Comparison of ENCODE assay signal across 15 cellular contexts in genomic region chr2:186569906-186570305, GRCh38. TPM values are rescaled to one million over a fixed set of nuclear protein-coding genes. Genes with fewer than 3 reads are reported as not detected.
DNase-seq lines count a peak whose midpoint lies in the region; ATAC-seq and TF ChIP-seq lines count a peak whose summit lies in the region.
"Had no signal": no experiment of that assay in that cellular context is flagged by ENCODE, and none has a peak within 500 bp of the region (broad histone marks: within the 10 kb centered on the region; RNA-seq: fewer than 3 reads in every experiment).

No MANE protein-coding gene starts in this region.

- H3K36me3 Mint-ChIP-seq in T-helper 2 cell treated with Interferon-gamma antibody and Interleukin-4, amounts not matched to agents 5 μg/mL and 100 μg/mL, for 36 hours (ENCODE audit: low read depth) = no peaks in the 10 kb centered on the region
- H3K36me3 Mint-ChIP-seq: activated naive CD4-positive, alpha-beta T cell treated with anti-CD3 and anti-CD28 coated beads, Interleukin-2, amount 10 ng/mL, durations not matched to agents 7 days and 5 days had no signal

- ATAC-seq in Right ventricle myocardium superior (ENCODE audit: poor library complexity) = no peak
- ATAC-seq in HG03175 (IDR thresholded peaks at IDR 0.05; ENCODE audit: unreplicated experiment) = no peak

- intact Hi-C loops in Right ventricle myocardium superior (cut with DNase I) = no loop called here

- peaks cover under 1% of the 10 kb centered on the region for H3K4me1 ChIP-seq in cardiac muscle cell (ENCODE audit: low read depth)
- peaks cover 44% of the 10 kb centered on the region for H3K4me1 ChIP-seq in SJSA1 (replicated peaks)
- H3K4me1 ChIP-seq in right atrium auricular region = no peaks in the 10 kb centered on the region

- H3K27me3 ChIP-seq in cardiac muscle cell (no peaks in the 10 kb centered on the region), SJSA1 (replicated peaks) (no peaks in the 10 kb centered on the region), right atrium auricular region (no peaks in the 10 kb centered on the region)
- H3K27me3 ChIP-seq: esophagus squamous epithelium had no signal

- no peak overlapping the region for H3K27ac Mint-ChIP-seq in T-helper 2 cell treated with Interferon-gamma antibody and Interleukin-4, amounts not matched to agents 5 μg/mL and 100 μg/mL, for 36 hours
- H3K27ac Mint-ChIP-seq: activated naive CD4-positive, alpha-beta T cell treated with anti-CD3 and anti-CD28 coated beads, Interleukin-2, amount 10 ng/mL, durations not matched to agents 7 days and 5 days had no signal

- H3K27me3 Mint-ChIP-seq in T-helper 2 cell treated with Interferon-gamma antibody and Interleukin-4, amounts not matched to agents 5 μg/mL and 100 μg/mL, for 36 hours (ENCODE audit: low read depth) = peaks cover 8% of the 10 kb centered on the region

- H3K4me1 Mint-ChIP-seq in T-helper 2 cell treated with Interferon-gamma antibody and Interleukin-4, amounts not matched to agents 5 μg/mL and 100 μg/mL, for 36 hours (ENCODE audit: low read depth) = no peaks in the 10 kb centered on the region
- H3K4me1 Mint-ChIP-seq: activated naive CD4-positive, alpha-beta T cell treated with anti-CD3 and anti-CD28 coated beads, Interleukin-2, amount 10 ng/mL, durations not matched to agents 7 days and 5 days had no signal

- H3K4me3 Mint-ChIP-seq in T-helper 2 cell treated with Interferon-gamma antibody and Interleukin-4, amounts not matched to agents 5 μg/mL and 100 μg/mL, for 36 hours = no peak overlapping the region
- H3K4me3 Mint-ChIP-seq: activated naive CD4-positive, alpha-beta T cell treated with anti-CD3 and anti-CD28 coated beads, Interleukin-2, amount 10 ng/mL, durations not matched to agents 7 days and 5 days had no signal

- no peak for TF ChIP-seq CTCF in cardiac muscle cell (IDR thresholded peaks at IDR 0.05; ENCODE audit: low read depth, low read length)
- TF ChIP-seq CTCF in right atrium auricular region (IDR thresholded peaks at IDR 0.05) = no peak

- H3K36me3 ChIP-seq in cardiac muscle cell = no peaks in the 10 kb centered on the region
- H3K36me3 ChIP-seq in SJSA1 = no peaks in the 10 kb centered on the region
- no peaks in the 10 kb centered on the region for H3K36me3 ChIP-seq in right atrium auricular region
- H3K36me3 ChIP-seq: esophagus squamous epithelium had no signal

- H3K27ac ChIP-seq in cardiac muscle cell = peak overlapping the region; percentile 14
- peak overlapping the region; percentile 68 for H3K27ac ChIP-seq in SJSA1
- no peak overlapping the region for H3K27ac ChIP-seq in right atrium auricular region
- H3K27ac ChIP-seq: esophagus squamous epithelium had no signal

- DNase-seq in cardiac muscle cell (ENCODE audit: low read depth in 1 of 2, low spot score in 1 of 2) = no peak
- DNase-seq in Right ventricle myocardium superior = no peak
- DNase-seq in SJSA1 (ENCODE audit: low read depth in 1 of 2, low spot score in 2 of 2) = peak in 1 of 2 experiments; percentile 83
- DNase-seq in kidney glomerular epithelial cell (lab: John Stamatoyannopoulos, UW) = peak; percentile 85
- DNase-seq in activated effector memory CD4-positive, alpha-beta T cell treated with Interleukin-2 at 50 U/mL for 16 hours = no peak
- no peak for DNase-seq in T-helper 2 cell treated with Interferon-gamma antibody and Interleukin-4, amounts not matched to agents 5 μg/mL and 100 μg/mL, for 36 hours (ENCODE audit: low spot score)
- DNase-seq in right atrium auricular region (ENCODE audit: low spot score) = no peak
- DNase-seq: activated naive CD4-positive, alpha-beta T cell treated with anti-CD3 and anti-CD28 coated beads, Interleukin-2, amount 10 ng/mL, durations not matched to agents 7 days and 5 days; cerebellar nuclear complex; esophagus squamous epithelium; hypothalamus; midbrain; SIG-M5; stimulated activated CD4-positive, alpha-beta T cell treated with anti-CD3 and anti-CD28 coated beads, Interleukin-1b, Interleukin-23, amount 100 ng/mL, for 48 hours had no signal

- no peaks in the 10 kb centered on the region for H3K9me3 Mint-ChIP-seq in T-helper 2 cell treated with Interferon-gamma antibody and Interleukin-4, amounts not matched to agents 5 μg/mL and 100 μg/mL, for 36 hours
- H3K9me3 Mint-ChIP-seq: activated naive CD4-positive, alpha-beta T cell treated with anti-CD3 and anti-CD28 coated beads, Interleukin-2, amount 10 ng/mL, durations not matched to agents 7 days and 5 days had no signal

- no peak overlapping the region for H3K4me3 ChIP-seq in cardiac muscle cell
- H3K4me3 ChIP-seq in SJSA1 = no peak overlapping the region
- H3K4me3 ChIP-seq in right atrium auricular region = no peak overlapping the region
- H3K4me3 ChIP-seq: esophagus squamous epithelium had no signal

- H3K9me3 ChIP-seq in cardiac muscle cell (ENCODE audit: low read depth) = no peaks in the 10 kb centered on the region
- no peaks in the 10 kb centered on the region for H3K9me3 ChIP-seq in SJSA1 (replicated peaks)
- H3K9me3 ChIP-seq in right atrium auricular region = no peaks in the 10 kb centered on the region
- H3K9me3 ChIP-seq: esophagus squamous epithelium had no signal

RNA-seq across cellular contexts. Expression of gene ITGAV, which starts 19.9 kb away (rescaled TPM):
- total RNA-seq in cardiac muscle cell (91.6 and 99.8 TPM in 2 replicates), Right ventricle myocardium superior (124 TPM), right atrium auricular region (100 to 1,000 TPM in 1 of 2 donors, 10 to 100 TPM in 1; 79.8 to 152 TPM)
- 39.4 and 44.4 TPM in 2 replicates for polyA plus RNA-seq in cardiac muscle cell
- 234 and 288 TPM in 2 replicates for total RNA-seq in SJSA1 (2014; rRNA removed; shearing (Covaris generic))

Comparison
In these comparisons a context has a peak if more than half of its experiments do, and no peak if none do; other contexts are left out.
1. H3K27ac ChIP-seq: peak in cardiac muscle cell (single experiment) and SJSA1 (single experiment); none in right atrium auricular region (0 of 2).